8 cellular contexts compared by ENCODE assay signal in genomic region chr11:102361100-102362021, GRCh38. TPM values are rescaled to one million over a fixed set of nuclear protein-coding genes. Genes with fewer than 3 reads are reported as not detected.
DNase-seq lines count a peak whose midpoint lies in the region; ATAC-seq and TF ChIP-seq lines count a peak whose summit lies in the region.

No MANE protein-coding gene starts in this region.

- TF ChIP-seq CTCF in HFFc6 (IDR thresholded peaks at IDR 0.05) = no peak
- TF ChIP-seq CTCF in Panc1 (IDR thresholded peaks at IDR 0.05) = no peak

- in situ Hi-C loops in Panc1 (cut with HindIII; ENCODE audit: low pct_unique_long_range_greater_than_20kb, low sequenced_read_pairs) = no loop called here

- no peaks in the 10 kb centered on the region; the same call in 1 of the 2 replicates for H3K4me1 ChIP-seq in Panc1 (ENCODE audit: control insufficient read depth, insufficient read depth, low read length)

- H3K4me3 Mint-ChIP-seq in HFFc6 = no peak overlapping the region
- peak overlapping the region in 4 of 5 donors; percentile 2 to 68 (median 37) for H3K4me3 Mint-ChIP-seq in immature natural killer cell

- H3K9me3 ChIP-seq in Panc1 (ENCODE audit: control insufficient read depth, insufficient read depth, low read depth, low read length) = no peaks in the 10 kb centered on the region

- H3K27me3 ChIP-seq in Panc1 (ENCODE audit: control insufficient read depth, insufficient read depth, low read length) = no peaks in the 10 kb centered on the region

- H3K36me3 Mint-ChIP-seq in HFFc6 (ENCODE audit: low read depth) = peaks cover 60% of the 10 kb centered on the region
- H3K36me3 Mint-ChIP-seq in immature natural killer cell = peaks cover 22 to 67% (median 41%) of the 10 kb centered on the region in 3 donors

- intact Hi-C loops in Panc1 (cut with micrococcal nuclease; ENCODE audit: unreplicated experiment) = no loop called here

- no peak overlapping the region for H3K27ac ChIP-seq in Panc1 (ENCODE audit: low read length)

- CTCF ChIA-PET in Panc1 (lab: Charles Lee) = no interaction called here

- peaks cover 53% of the 10 kb centered on the region for H3K36me3 ChIP-seq in Panc1 (ENCODE audit: control insufficient read depth, insufficient read depth, low read length)

- DNase-seq in HFFc6 (no peak), Panc1 (ENCODE audit: low read depth, low spot score) (no peak), immature natural killer cell (peak in 1 of 3 donors; percentile 11), iPS-NIHi7 (ENCODE audit: extremely low spot score) (no peak), H4 (ENCODE audit: low spot score) (no peak), epidermal melanocyte (ENCODE audit: insufficient read length, low spot score) (no peak)

- H3K4me3 ChIP-seq in Panc1 (ENCODE audit: low read depth in 2 of 2, low read length in 2 of 2) = no peak overlapping the region

- POLR2A ChIA-PET in Panc1 (lab: Charles Lee) = interaction anchor here (0.6 kb wide), 2 partner anchors 11 to 298 kb away, joined by 4 to 7 read pairs; no protein-coding TSS in a partner anchor

- ATAC-seq in GM18517 (IDR thresholded peaks at IDR 0.05; ENCODE audit: unreplicated experiment) (peak; percentile 95), Panc1 (peak; percentile 61), GM18867 (IDR thresholded peaks at IDR 0.05; ENCODE audit: unreplicated experiment) (no peak)

- H3K9me3 Mint-ChIP-seq in HFFc6 (no peaks in the 10 kb centered on the region), immature natural killer cell (peaks cover 0 to 4% (median 0%) of the 10 kb centered on the region in 6 donors)

- H3K27me3 Mint-ChIP-seq in HFFc6 (ENCODE audit: insufficient read depth) (peaks cover 2% of the 10 kb centered on the region), immature natural killer cell (ENCODE audit: low read depth in 3 of 3) (peaks cover 0 to 5% (median 2%) of the 10 kb centered on the region in 3 donors)

- H3K4me1 Mint-ChIP-seq in HFFc6 (ENCODE audit: low read depth) (peaks cover 45% of the 10 kb centered on the region), immature natural killer cell (peaks cover 32 to 48% of the 10 kb centered on the region in 2 donors)

- H3K27ac Mint-ChIP-seq in HFFc6 (peak overlapping the region; percentile 28; the same call in 1 of the 2 replicates), immature natural killer cell (peak overlapping the region in 2 of 6 donors; percentile 14 to 38)

- BruUV-seq in Panc1 (replicated peaks; lab: Mats Ljungman, UMichigan) = no TSS peak

RNA-seq across cellular contexts. Expression of gene BIRC2, which starts 14.3 kb away (rescaled TPM):
- total RNA-seq in HFFc6 (2021; fragmentation: NEBNext Ultra II Directional; extraction: Animal tissue kit (Norgen Biotek cat#: 25700)) = 10 to 100 TPM; 49.5 to 64.6 (median 58.3) TPM
- 76.8 TPM for total RNA-seq in Panc1 (2021; ENCODE audit: unreplicated experiment)
- 29.4 TPM for polyA plus RNA-seq in Panc1 (2012; ENCODE audit: insufficient read length)
- polyA plus RNA-seq in immature natural killer cell = 10 to 100 TPM; 30.8 to 44.5 (median 35.4) TPM
- 41.1 and 63.7 TPM in 2 replicates for total RNA-seq in H4 (2014; rRNA removed; shearing (Covaris generic))

RNA-seq across cellular contexts. Expression of gene BIRC3, which starts 44.1 kb away (rescaled TPM):
- total RNA-seq in HFFc6 (2021; fragmentation: NEBNext Ultra II Directional; extraction: Animal tissue kit (Norgen Biotek cat#: 25700)) = under 1 TPM; 0.35 to 0.66 (median 0.42) TPM
- total RNA-seq in Panc1 (2021; ENCODE audit: unreplicated experiment) = 65.4 TPM
- 29.2 TPM for polyA plus RNA-seq in Panc1 (2012; ENCODE audit: insufficient read length)
- polyA plus RNA-seq in immature natural killer cell = 1 to 10 TPM; 5.0 to 7.1 (median 5.5) TPM
- 0.27 and 0.89 TPM in 2 replicates for total RNA-seq in H4 (2014; rRNA removed; shearing (Covaris generic))

Comparison
In these comparisons a context has a peak if more than half of its experiments do, and no peak if none do; other contexts are left out.
1. RNA of gene BIRC3, which starts 44.1 kb away (total RNA-seq): 65.4 TPM in Panc1 (single experiment); 0.27 to 0.89 TPM in H4 and 0.35 to 0.66 TPM in HFFc6; every median in the first group is over 10 times any median in the second.